ENCODE assay signal across 31 cellular contexts in genomic region chrX:153632612-153632980, GRCh38. TPM values are rescaled to one million over a fixed set of nuclear protein-coding genes. Genes with fewer than 3 reads are reported as not detected.
"Had no signal": no experiment of that assay in that cellular context is flagged by ENCODE, and none has a peak within 500 bp of the region (broad histone marks: within the 10 kb centered on the region; RNA-seq: fewer than 3 reads in every experiment).

No MANE protein-coding gene starts in this region.

- DNase-seq: colonic mucosa; cortex of kidney; effector CD8-positive, alpha-beta T cell; effector memory CD8-positive, alpha-beta T cell; erythroblast; esophagus squamous epithelium; foreskin fibroblast; foreskin melanocyte; gastrocnemius medialis; glutamatergic neuron; heart right ventricle; hippocampal formation; left cardiac atrium; left lung; left ventricle myocardium superior; mammary epithelial cell; mesendoderm; midbrain; naive thymus-derived CD4-positive, alpha-beta T cell had no signal

- H3K36me3 Mint-ChIP-seq: naive thymus-derived CD4-positive, alpha-beta T cell had no signal

- H3K4me3 ChIP-seq: colonic mucosa, esophagus squamous epithelium, gastrocnemius medialis, heart right ventricle, left lung, lung had no signal

- H3K27ac ChIP-seq: colonic mucosa, epithelial cell of prostate, esophagus squamous epithelium, gastrocnemius medialis, heart right ventricle, left lung had no signal

- H3K27me3 ChIP-seq: colonic mucosa, esophagus squamous epithelium, left lung had no signal

- H3K36me3 ChIP-seq: colonic mucosa, esophagus squamous epithelium, gastrocnemius medialis, heart right ventricle, left lung had no signal

- FAIRE-seq: endometrium, islet of Langerhans, keratinocyte had no signal

- H3K4me1 Mint-ChIP-seq: endodermal cell; naive thymus-derived CD4-positive, alpha-beta T cell had no signal

- H3K4me3 Mint-ChIP-seq: dendritic cell treated with granulocyte-macrophage colony-stimulating factor and Interleukin-4, amounts not matched to agents 40 ng/mL and 50 ng/mL, for 4 days; effector memory CD8-positive, alpha-beta T cell; endodermal cell; memory B cell; naive thymus-derived CD4-positive, alpha-beta T cell had no signal

- H3K27ac Mint-ChIP-seq: dendritic cell treated with granulocyte-macrophage colony-stimulating factor and Interleukin-4, amounts not matched to agents 40 ng/mL and 50 ng/mL, for 4 days; effector memory CD8-positive, alpha-beta T cell; endodermal cell; memory B cell; naive thymus-derived CD4-positive, alpha-beta T cell had no signal

- H3K9me3 Mint-ChIP-seq: dendritic cell treated with granulocyte-macrophage colony-stimulating factor and Interleukin-4, amounts not matched to agents 40 ng/mL and 50 ng/mL, for 4 days; effector memory CD8-positive, alpha-beta T cell had no signal

- ATAC-seq: effector memory CD8-positive, alpha-beta T cell; esophagus mucosa; gastrocnemius medialis; heart right ventricle; left cardiac atrium; left lung; left ventricle myocardium superior; naive thymus-derived CD4-positive, alpha-beta T cell had no signal

- H3K4me1 ChIP-seq: colonic mucosa, esophagus squamous epithelium, gastrocnemius medialis, left lung had no signal

- H3K9me3 ChIP-seq: colonic mucosa, esophagus squamous epithelium, gastrocnemius medialis, left lung had no signal

RNA-seq across cellular contexts. Expression of gene DUSP9, which starts 14.4 kb away (rescaled TPM):
- total RNA-seq: gastrocnemius medialis; left cardiac atrium; mononuclear cell; naive thymus-derived CD4-positive, alpha-beta T cell had no signal
- polyA plus RNA-seq: naive thymus-derived CD4-positive, alpha-beta T cell had no signal

RNA-seq across cellular contexts. Expression of gene PNCK, which starts 41.0 kb away (rescaled TPM):
- total RNA-seq: dermis microvascular lymphatic vessel endothelial cell, glomerular endothelial cell had no signal
- polyA plus RNA-seq: naive thymus-derived CD4-positive, alpha-beta T cell had no signal
